In genomic region chr15:46918462-46919125, GRCh38 we compare ENCODE assay signal across 20 cellular contexts.
A peak's percentile ranks its signal among the peaks of the same experiment; 100 is the strongest.
DNase-seq lines count a peak whose midpoint lies in the region; ATAC-seq and TF ChIP-seq lines count a peak whose summit lies in the region.
"Had no signal": no experiment of that assay in that cellular context is flagged by ENCODE, and none has a peak within 500 bp of the region (broad histone marks: within the 10 kb centered on the region; RNA-seq: fewer than 3 reads in every experiment).

No MANE protein-coding gene starts in this region.

- H3K27ac ChIP-seq in testis = no peak overlapping the region
- H3K27ac ChIP-seq: RWPE1 had no signal

- no peaks in the 10 kb centered on the region for H3K4me1 ChIP-seq in testis

- TF ChIP-seq CTCF in testis (IDR thresholded peaks at IDR 0.05) = no peak

- ATAC-seq in GM18511 (IDR thresholded peaks at IDR 0.05; ENCODE audit: unreplicated experiment) = no peak
- no peak for ATAC-seq in left lobe of liver
- ATAC-seq: CD8-positive, alpha-beta T cell had no signal

- intact Hi-C loops in testis (cut with DNase I; ENCODE audit: low total_unique reads) = no loop called here

- no peaks in the 10 kb centered on the region for H3K27me3 ChIP-seq in testis
- H3K27me3 ChIP-seq: MG63 had no signal

- DNase-seq in DMS53 treated with DMSO at 0.1 percent for 48 hours (lab: John Stamatoyannopoulos, UW; ENCODE audit: unreplicated experiment) = peak; percentile 41
- peak; percentile 78 for DNase-seq in H4 (ENCODE audit: low spot score)
- peak; percentile 37 to 52 for DNase-seq in SHP77 (lab: John Stamatoyannopoulos, UW)
- DNase-seq in testis = peak; percentile 45
- no peak for DNase-seq in AG20443 (ENCODE audit: low spot score)
- DNase-seq in left lobe of liver (ENCODE audit: low spot score) = no peak
- DNase-seq: C1 segment of cervical spinal cord; CD8-positive, alpha-beta T cell; GF-D8; GOT3; Kasumi-1; MG63; NCI-H1417; NCI-H1694 treated with DMSO at 0.1 percent for 48 hours; NCI-H2107; NCI-H524; NCI-H774; NK-92 treated with Interleukin-12 subunit alpha and Interleukin-12 subunit beta, amount 100 ng/mL, for 24 hours had no signal

- peak overlapping the region in 1 of 2 donors; percentile 12 for H3K4me3 ChIP-seq in testis
- H3K4me3 ChIP-seq: MG63 had no signal

- TF ChIP-seq POLR2A in testis (IDR thresholded peaks at IDR 0.05) = no peak

- no peaks in the 10 kb centered on the region for H3K36me3 ChIP-seq in testis (ENCODE audit: low read depth, missing control alignments)
- H3K36me3 ChIP-seq: MG63 had no signal

- no peaks in the 10 kb centered on the region for H3K9me3 ChIP-seq in testis
- H3K9me3 ChIP-seq: MG63 had no signal

- WGBS in testis, 2 donors = 58 to 65% methylated on average over 20 of the region's 20 CpGs

Comparison
In these comparisons a context has a peak if more than half of its experiments do, and no peak if none do; other contexts are left out.
1. DNase-seq: peak in DMS53 treated with DMSO at 0.1 percent for 48 hours (single experiment), H4 (single experiment), SHP77 (2 of 2) and testis (single experiment); none in AG20443 (single experiment) and left lobe of liver (single experiment).